Comparison of ENCODE assay signal across 13 cellular contexts in the genomic region with DNA sequence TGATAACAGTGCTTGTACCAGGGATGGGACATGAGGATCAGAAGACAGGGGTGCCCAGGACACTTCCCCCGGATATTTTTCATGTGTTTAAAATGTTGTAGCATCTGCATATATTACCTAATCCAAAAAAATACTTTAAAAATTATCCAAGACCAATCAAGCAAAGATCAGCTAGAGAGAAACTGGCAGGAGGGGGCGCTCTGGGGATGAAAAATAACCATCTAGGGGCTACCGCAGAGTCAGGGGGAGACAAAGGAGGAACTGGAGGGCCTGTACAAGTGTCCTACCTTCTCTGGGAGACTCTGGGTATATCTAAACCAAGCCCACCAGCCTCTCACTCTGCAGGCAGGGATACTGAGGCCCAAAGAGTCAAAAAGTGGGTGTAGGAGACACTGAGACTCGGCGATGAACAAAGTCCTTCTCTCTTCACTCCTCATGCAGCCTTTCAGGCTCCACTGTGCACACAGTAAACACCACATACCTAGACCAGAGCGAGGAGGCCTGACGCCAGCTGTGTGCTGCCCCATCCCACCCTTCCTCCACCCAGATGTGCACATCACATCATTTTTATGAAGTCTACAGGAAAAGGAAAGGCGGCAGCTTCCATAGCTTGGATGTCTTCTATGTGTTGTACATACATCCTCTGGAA. TPM values are rescaled to one million over a fixed set of nuclear protein-coding genes. Genes with fewer than 3 reads are reported as not detected.
DNase-seq lines count a peak whose midpoint lies in the region; ATAC-seq and TF ChIP-seq lines count a peak whose summit lies in the region.
"Had no signal": no experiment of that assay in that cellular context is flagged by ENCODE, and none has a peak within 500 bp of the region (broad histone marks: within the 10 kb centered on the region; RNA-seq: fewer than 3 reads in every experiment).

No MANE protein-coding gene starts in this region.

- H2AK5ac ChIP-seq in H9 (ENCODE audit: insufficient read length, low read length): no peak overlapping the region

- no peaks in the 10 kb centered on the region for H4K20me1 ChIP-seq in H9 (ENCODE audit: control insufficient read depth, insufficient read depth, insufficient read length)

- H3K56ac ChIP-seq in H9 (ENCODE audit: insufficient read length, low read depth, low read length): no peak overlapping the region

- H3K27ac ChIP-seq in H9 (ENCODE audit: insufficient read length, low read depth, low read length): no peak overlapping the region
- no peak overlapping the region for H3K27ac ChIP-seq in foreskin keratinocyte
- H3K27ac ChIP-seq: suprapubic skin had no signal

- no peak overlapping the region for H3K18ac ChIP-seq in H9 (ENCODE audit: insufficient read length, low read depth, low read length)

- H3K23me2 ChIP-seq in H9 (ENCODE audit: insufficient read length, low read depth, low read length, poor library complexity, severe bottlenecking): no peaks in the 10 kb centered on the region

- H4K8ac ChIP-seq in H9 (replicated peaks; ENCODE audit: insufficient read length, low read depth, low read length): no peak overlapping the region

- no peak overlapping the region for H3K4ac ChIP-seq in H9 (ENCODE audit: low read depth, low read length)

- H3K79me2 ChIP-seq in H9 (ENCODE audit: insufficient read depth, low read length): no peaks in the 10 kb centered on the region; the same call in 1 of the 2 replicates

- ATAC-seq in foreskin keratinocyte: no peak
- ATAC-seq in GM21825 (IDR thresholded peaks at IDR 0.05; ENCODE audit: unreplicated experiment): no peak

- H4K5ac ChIP-seq in H9 (ENCODE audit: insufficient read length, low read depth, low read length): no peak overlapping the region

- peaks cover 13 to 32% of the 10 kb centered on the region in 2 experiments for H3K4me1 Mint-ChIP-seq in H9

- no CpG with 5 or more reads among the region's 8 CpGs for WGBS in H9 (ENCODE audit: extremely low coverage, insufficient read length, low lambda C conversion rate)

- no peaks in the 10 kb centered on the region for H3K27me3 ChIP-seq in H9 (ENCODE audit: insufficient read depth, low read length)
- H3K27me3 ChIP-seq in foreskin keratinocyte: peaks cover 47% of the 10 kb centered on the region

- no peak overlapping the region for H2BK5ac ChIP-seq in H9 (ENCODE audit: insufficient read length, low read length)

- no peaks in the 10 kb centered on the region for H3K79me1 ChIP-seq in H9 (ENCODE audit: insufficient read depth, low read depth, low read length, poor library complexity, severe bottlenecking)

- no peak overlapping the region for H4K91ac ChIP-seq in H9 (ENCODE audit: insufficient read length, low read depth, low read length)

- no peaks in the 10 kb centered on the region; the same call in 1 of the 2 replicates for H3K27me3 Mint-ChIP-seq in H9 (ENCODE audit: low read depth)

- H3K23ac ChIP-seq in H9 (ENCODE audit: insufficient read length, low read depth, low read length): no peak overlapping the region

- no peak overlapping the region for H2BK15ac ChIP-seq in H9 (ENCODE audit: low read depth, low read length)

- peak; percentile 50 for DNase-seq in D341Med (ENCODE audit: low spot score)
- peak; percentile 43 for DNase-seq in H9
- peak; percentile 62 for DNase-seq in SK-MEL-5 (ENCODE audit: low read depth, low spot score)
- no peak for DNase-seq in foreskin keratinocyte
- DNase-seq in putamen (ENCODE audit: low spot score): no peak
- DNase-seq in posterior vena cava (ENCODE audit: low spot score): no peak
- no peak for DNase-seq in H4 (ENCODE audit: low spot score)
- DNase-seq: activated CD8-positive, alpha-beta memory T cell treated with anti-CD3 and anti-CD28 coated beads, Interleukin-2, amount 50 U/mL, for 48 hours; amniotic stem cell; DMS 273 treated with DMSO at 0.1 percent for 48 hours; NCI-H1930 had no signal

- H3K14ac ChIP-seq in H9 (ENCODE audit: insufficient read depth, low read length): no peak overlapping the region

- H3K4me1 ChIP-seq in H9 (ENCODE audit: insufficient read depth, low read length): peaks cover 4% of the 10 kb centered on the region; the same call in 1 of the 2 replicates
- H3K4me1 ChIP-seq in foreskin keratinocyte: no peaks in the 10 kb centered on the region
- H3K4me1 ChIP-seq: suprapubic skin had no signal

- TF ChIP-seq CTCF in H9 (conservative IDR thresholded peaks at IDR 0.05) (peak; percentile 71), foreskin keratinocyte (conservative IDR thresholded peaks at IDR 0.05) (peak; percentile 38)

- no peak overlapping the region for H3T11ph ChIP-seq in H9 (ENCODE audit: low read length)

- in situ Hi-C loops in SK-MEL-5 (cut with HindIII; ENCODE audit: low pct_unique_long_range_greater_than_20kb, low sequenced_read_pairs): no loop called here

- no peak overlapping the region for H2AFZ ChIP-seq in H9 (ENCODE audit: low read length)

- no peak overlapping the region for H3K27ac Mint-ChIP-seq in H9

- no peak overlapping the region for H2BK20ac ChIP-seq in H9 (ENCODE audit: low read depth, low read length, poor library complexity, severe bottlenecking)

- no peak overlapping the region for H3K9ac ChIP-seq in H9 (ENCODE audit: extremely low read depth, insufficient read length, low read length)

- H3K36me3 Mint-ChIP-seq in H9 (ENCODE audit: insufficient read depth in 1 of 3, low read depth in 3 of 3): peaks cover 0 to 11% (median 0%) of the 10 kb centered on the region in 3 experiments; a peak in 4 of 7 replicates

- no peaks in the 10 kb centered on the region for H3K9me3 ChIP-seq in H9 (ENCODE audit: control insufficient read depth, low read depth, low read length)
- H3K9me3 ChIP-seq: suprapubic skin had no signal

- intact Hi-C loops in posterior vena cava (cut with DNase I): no loop called here

- H3K4me3 Mint-ChIP-seq in H9: no peak overlapping the region

- no peak overlapping the region for H3K4me2 ChIP-seq in H9 (ENCODE audit: insufficient read depth, insufficient read length, low read length)

- no peak overlapping the region for H2BK120ac ChIP-seq in H9 (ENCODE audit: low read depth, low read length, poor library complexity, severe bottlenecking)

- no peak overlapping the region for H2BK12ac ChIP-seq in H9 (ENCODE audit: insufficient read length, low read depth, low read length)

- H3K9me3 Mint-ChIP-seq in H9: no peaks in the 10 kb centered on the region

RNA-seq across cellular contexts. Expression of gene RIMS4, which starts 9.8 kb away (rescaled TPM):
- total RNA-seq in H9 (2021): 15.5 and 16.3 TPM in 2 replicates
- 10.7 and 10.9 TPM in 2 replicates for total RNA-seq in SK-MEL-5 (2014; rRNA removed; shearing (Covaris generic))
- polyA plus RNA-seq in SK-MEL-5 (2015; cell fraction: cytosol; rRNA removed): 10.6 and 15.3 TPM in 2 replicates
- polyA plus RNA-seq in SK-MEL-5 (2015; cell fraction: nucleus; rRNA removed): 4.5 and 5.9 TPM in 2 replicates
- not detected in 2 replicates for total RNA-seq in foreskin keratinocyte
- not detected in 2 replicates for polyA plus RNA-seq in foreskin keratinocyte
- 1 to 10 TPM; 5.6 to 6.6 TPM for total RNA-seq in posterior vena cava
- total RNA-seq in H4 (2014; rRNA removed; shearing (Covaris generic)): 3.2 and 4.1 TPM in 2 replicates

RNA-seq across cellular contexts. Expression of gene KCNK15, which starts 54.9 kb away (rescaled TPM):
- total RNA-seq in H9 (2021): 0.33 and 0.39 TPM in 2 replicates
- total RNA-seq in SK-MEL-5 (2014; rRNA removed; shearing (Covaris generic)): 0.13 TPM in 1 of 2 replicates, not detected in the other
- 0.08 and 0.32 TPM in 2 replicates for polyA plus RNA-seq in SK-MEL-5 (2015; cell fraction: cytosol; rRNA removed)
- polyA plus RNA-seq in SK-MEL-5 (2015; cell fraction: nucleus; rRNA removed): 0.15 TPM in 1 of 2 replicates, not detected in the other
- total RNA-seq in foreskin keratinocyte: not detected in 2 replicates
- polyA plus RNA-seq in foreskin keratinocyte: 0.01 TPM in 1 of 2 replicates, not detected in the other
- 1 to 10 TPM; 4.1 to 4.5 TPM for total RNA-seq in posterior vena cava
- 0.06 TPM in 1 of 2 replicates, not detected in the other for total RNA-seq in H4 (2014; rRNA removed; shearing (Covaris generic))

Comparison
In these comparisons a context has a peak if more than half of its experiments do, and no peak if none do; other contexts are left out.
1. DNase-seq: peak in D341Med (single experiment), H9 (single experiment) and SK-MEL-5 (single experiment); none in foreskin keratinocyte (0 of 2), putamen (single experiment), posterior vena cava (single experiment) and H4 (single experiment).